In genomic region chr5:173301695-173302545, GRCh38 we compare ENCODE assay signal across 2 cellular contexts.
TF ChIP-seq lines count a peak whose summit lies in the region.

No MANE protein-coding gene starts in this region.

TF ChIP-seq in A549, 52 proteins besides CTCF, POLR2A, EP300 and RAD21:
- no peak for TF ChIP-seq ELK1 (IDR thresholded peaks at IDR 0.05; ENCODE audit: low read depth, low read length)
- no peak for TF ChIP-seq ZNF302 (CRISPR knock-in tag; IDR thresholded peaks at IDR 0.05)
- no peak for TF ChIP-seq HEYL (CRISPR knock-in tag; IDR thresholded peaks at IDR 0.05)
- no peak for TF ChIP-seq TFCP2L1 (CRISPR knock-in tag; IDR thresholded peaks at IDR 0.05)
- TF ChIP-seq CEBPB (IDR thresholded peaks at IDR 0.05), result no peak
- TF ChIP-seq ZSCAN20 (CRISPR knock-in tag; IDR thresholded peaks at IDR 0.05), result no peak
- no peak for TF ChIP-seq NFE2L2 (conservative IDR thresholded peaks at IDR 0.05; ENCODE audit: low read length)
- TF ChIP-seq ZC3H11A (IDR thresholded peaks at IDR 0.05), result no peak
- no peak for TF ChIP-seq FOXS1 (CRISPR knock-in tag; IDR thresholded peaks at IDR 0.05)
- no peak for TF ChIP-seq CHD4 (IDR thresholded peaks at IDR 0.05; ENCODE audit: borderline replicate concordance)
- TF ChIP-seq ESRRA (IDR thresholded peaks at IDR 0.05; ENCODE audit: borderline replicate concordance, low read length), result no peak
- TF ChIP-seq CBX2 (IDR thresholded peaks at IDR 0.05; ENCODE audit: borderline replicate concordance, low read depth), result no peak
- TF ChIP-seq PHF8 (IDR thresholded peaks at IDR 0.05; ENCODE audit: borderline replicate concordance, low read depth), result no peak
- TF ChIP-seq RFX5 (IDR thresholded peaks at IDR 0.05), result no peak
- TF ChIP-seq HOXB13 (CRISPR knock-in tag; IDR thresholded peaks at IDR 0.05; ENCODE audit: low read depth), result no peak
- no peak for TF ChIP-seq CHD2 (IDR thresholded peaks at IDR 0.05; ENCODE audit: low read length, partially characterized antibody)
- no peak for TF ChIP-seq EHMT2 (IDR thresholded peaks at IDR 0.05; ENCODE audit: low read depth)

TF ChIP-seq in IMR-90, 13 proteins besides CTCF, POLR2A, EP300 and RAD21:
- no peak for TF ChIP-seq CEBPB (IDR thresholded peaks at IDR 0.05; ENCODE audit: low read depth, low read length)
- no peak for TF ChIP-seq MAFK (IDR thresholded peaks at IDR 0.05; ENCODE audit: low read depth, low read length)
- no peak for TF ChIP-seq USF2 (IDR thresholded peaks at IDR 0.05; ENCODE audit: low read depth, low read length)
- no peak for TF ChIP-seq FOS (IDR thresholded peaks at IDR 0.05; ENCODE audit: low read depth, low read length)
- no peak for TF ChIP-seq RFX5 (IDR thresholded peaks at IDR 0.05; ENCODE audit: low read depth, low read length)
- no peak for TF ChIP-seq BHLHE40 (IDR thresholded peaks at IDR 0.05; ENCODE audit: low read depth, low read length)
- TF ChIP-seq RCOR1 (IDR thresholded peaks at IDR 0.05; ENCODE audit: insufficient replicate concordance, low read length), result no peak
- no peak for TF ChIP-seq ELK1 (IDR thresholded peaks at IDR 0.05; ENCODE audit: borderline replicate concordance, low read depth, low read length)
